In genomic region chr15:100033140-100033857, GRCh38 we compare ENCODE assay signal across 20 cellular contexts.
DNase-seq lines count a peak whose midpoint lies in the region; ATAC-seq, FAIRE-seq and TF ChIP-seq lines count a peak whose summit lies in the region.
"Had no signal": no experiment of that assay in that cellular context is flagged by ENCODE, and none has a peak within 500 bp of the region (broad histone marks: within the 10 kb centered on the region; RNA-seq: fewer than 3 reads in every experiment).

No MANE protein-coding gene starts in this region.

- DNase-seq in A549 (ENCODE audit: low read depth in 1 of 2, low spot score in 1 of 2) (no peak), PC-3 (peak; percentile 3), fibroblast of lung (ENCODE audit: low read depth in 2 of 2) (peak; percentile 61 to 84), myocyte (ENCODE audit: low read depth) (peak; percentile 93), Caco-2 (no peak), frontal cortex (ENCODE audit: low spot score in 2 of 2) (no peak)
- DNase-seq in T-helper 2 cell treated with Interferon-gamma antibody and Interleukin-4, amounts not matched to agents 5 μg/mL and 100 μg/mL, for 36 hours (ENCODE audit: low spot score): no peak
- DNase-seq in activated naive CD4-positive, alpha-beta T cell treated with Interleukin-2 at 50 U/mL for 16 hours: no peak
- DNase-seq: activated B cell treated with CpG ODN at 0.5 μM for 24 hours; activated CD8-positive, alpha-beta T cell treated with anti-CD3 and anti-CD28 coated beads, Interleukin-2, amount 10 ng/mL, durations not matched to agents 7 days and 5 days; activated naive CD4-positive, alpha-beta T cell treated with anti-CD3 and anti-CD28 coated beads, Interleukin-2, amount 50 U/mL, for 16 hours; activated T-cell treated with anti-CD3 and anti-CD28 coated beads, Interleukin-2, amount 50 U/mL, for 4 hours; CD4-positive, CD25-positive, alpha-beta regulatory T cell; dorsolateral prefrontal cortex; NCI-H2081 treated with DMSO at 0.1 percent for 48 hours; NCI-H526 treated with DMSO at 0.1 percent for 48 hours; stimulated activated naive CD8-positive, alpha-beta T cell treated with anti-CD3 and anti-CD28 coated beads, Interleukin-15, Interleukin-2, amounts not matched to agents 100 U/mL and 50 U/mL, for 24 hours had no signal

- TF ChIP-seq RAD21 in A549 (conservative IDR thresholded peaks at IDR 0.05 in 1 of 2, IDR thresholded peaks at IDR 0.05 in 1 of 2): no peak

- H4K20me1 ChIP-seq in PC-3 (ENCODE audit: low read length) (no peaks in the 10 kb centered on the region), fibroblast of lung (ENCODE audit: control insufficient read depth, extremely low read depth, insufficient read depth, low read length) (no peaks in the 10 kb centered on the region)

- no peaks in the 10 kb centered on the region for H3K27me3 ChIP-seq in PC-3 (ENCODE audit: low read length)
- H3K27me3 ChIP-seq in fibroblast of lung (ENCODE audit: control insufficient read depth, insufficient read depth, low read length): no peaks in the 10 kb centered on the region
- H3K27me3 ChIP-seq in Caco-2 (replicated peaks; ENCODE audit: control insufficient read depth, insufficient read depth, low read length): no peaks in the 10 kb centered on the region
- H3K27me3 ChIP-seq: dorsolateral prefrontal cortex, upper lobe of left lung had no signal

- H3K9me2 ChIP-seq in PC-3 (replicated peaks; ENCODE audit: low read length): no peaks in the 10 kb centered on the region

- H3K27ac Mint-ChIP-seq in Caco-2 (ENCODE audit: unreplicated experiment): no peak overlapping the region
- no peak overlapping the region for H3K27ac Mint-ChIP-seq in T-helper 2 cell treated with Interferon-gamma antibody and Interleukin-4, amounts not matched to agents 5 μg/mL and 100 μg/mL, for 36 hours
- H3K27ac Mint-ChIP-seq: activated B cell treated with CpG ODN at 0.5 μM for 24 hours; activated CD8-positive, alpha-beta T cell treated with anti-CD3 and anti-CD28 coated beads, Interleukin-2, amount 10 ng/mL, durations not matched to agents 7 days and 5 days; CD4-positive, CD25-positive, alpha-beta regulatory T cell had no signal

- no peak for ATAC-seq in A549
- no peak; the same call in 1 of the 2 replicates for ATAC-seq in PC-3
- ATAC-seq: activated CD8-positive, alpha-beta T cell treated with anti-CD3 and anti-CD28 coated beads, Interleukin-2, amount 10 ng/mL, durations not matched to agents 7 days and 5 days; activated T-cell treated with anti-CD3 and anti-CD28 coated beads, Interleukin-2, amount 50 U/mL, for 4 hours; stimulated activated naive CD8-positive, alpha-beta T cell treated with anti-CD3 and anti-CD28 coated beads, Interleukin-15, Interleukin-2, amounts not matched to agents 100 U/mL and 50 U/mL, for 24 hours had no signal

- H3K4me3 Mint-ChIP-seq in Caco-2 (ENCODE audit: unreplicated experiment): no peak overlapping the region
- no peak overlapping the region for H3K4me3 Mint-ChIP-seq in T-helper 2 cell treated with Interferon-gamma antibody and Interleukin-4, amounts not matched to agents 5 μg/mL and 100 μg/mL, for 36 hours
- H3K4me3 Mint-ChIP-seq: activated B cell treated with CpG ODN at 0.5 μM for 24 hours; activated CD8-positive, alpha-beta T cell treated with anti-CD3 and anti-CD28 coated beads, Interleukin-2, amount 10 ng/mL, durations not matched to agents 7 days and 5 days; activated T-cell treated with anti-CD3 and anti-CD28 coated beads, Interleukin-2, amount 50 U/mL, for 4 hours; CD4-positive, CD25-positive, alpha-beta regulatory T cell; neural crest cell had no signal

- H3K27ac ChIP-seq in A549 (no peak overlapping the region), PC-3 (ENCODE audit: low read length) (no peak overlapping the region), fibroblast of lung (ENCODE audit: insufficient read depth, low read length) (no peak overlapping the region)
- H3K27ac ChIP-seq: upper lobe of left lung had no signal

- no peak for TF ChIP-seq EP300 in A549 (IDR thresholded peaks at IDR 0.05)

- H3K9me3 Mint-ChIP-seq in Caco-2 (ENCODE audit: unreplicated experiment): peaks cover 11% of the 10 kb centered on the region
- peaks cover 7% of the 10 kb centered on the region for H3K9me3 Mint-ChIP-seq in T-helper 2 cell treated with Interferon-gamma antibody and Interleukin-4, amounts not matched to agents 5 μg/mL and 100 μg/mL, for 36 hours
- H3K9me3 Mint-ChIP-seq: neural crest cell had no signal

- CTCF ChIA-PET in A549 (lab: Yijun Ruan, JAX): interaction anchor here (0.6 to 1.7 kb wide), 4 partner anchors 10 to 1427 kb away, joined by 3 read pairs; no protein-coding TSS in a partner anchor
- CTCF ChIA-PET in PC-3 (lab: Charles Lee): no interaction called here
- CTCF ChIA-PET in Caco-2 (lab: Charles Lee): no interaction called here

- H3K9ac ChIP-seq in PC-3 (ENCODE audit: low read length) (no peak overlapping the region), fibroblast of lung (ENCODE audit: insufficient read depth, low read length) (no peak overlapping the region)

- 17% methylated on average over 5 of the region's 5 CpGs for WGBS in A549 (ENCODE audit: missing lambda C conversion rate)

- no peaks in the 10 kb centered on the region for H3K36me3 ChIP-seq in PC-3 (ENCODE audit: low read depth, low read length)
- H3K36me3 ChIP-seq in fibroblast of lung (ENCODE audit: control insufficient read depth, insufficient read depth, low read length): no peaks in the 10 kb centered on the region
- H3K36me3 ChIP-seq in Caco-2 (ENCODE audit: control insufficient read depth, insufficient read depth, low read length): no peaks in the 10 kb centered on the region
- H3K36me3 ChIP-seq: upper lobe of left lung had no signal

- H3K27me3 Mint-ChIP-seq in Caco-2 (ENCODE audit: insufficient read depth, unreplicated experiment): no peaks in the 10 kb centered on the region
- H3K27me3 Mint-ChIP-seq in T-helper 2 cell treated with Interferon-gamma antibody and Interleukin-4, amounts not matched to agents 5 μg/mL and 100 μg/mL, for 36 hours (ENCODE audit: low read depth): no peaks in the 10 kb centered on the region
- H3K27me3 Mint-ChIP-seq: CD4-positive, CD25-positive, alpha-beta regulatory T cell had no signal

- H2AFZ ChIP-seq in PC-3 (ENCODE audit: low read length) (no peak overlapping the region), fibroblast of lung (ENCODE audit: low read length) (no peak overlapping the region)

- FAIRE-seq in A549 (lab: Jason Lieb, UNC) (peak; percentile 46), frontal cortex (lab: Jason Lieb, UNC) (no peak)
- FAIRE-seq: H1 had no signal

- H3K4me1 Mint-ChIP-seq in Caco-2 (ENCODE audit: low read depth, unreplicated experiment): peaks cover 7% of the 10 kb centered on the region
- no peaks in the 10 kb centered on the region for H3K4me1 Mint-ChIP-seq in T-helper 2 cell treated with Interferon-gamma antibody and Interleukin-4, amounts not matched to agents 5 μg/mL and 100 μg/mL, for 36 hours (ENCODE audit: low read depth)
- H3K4me1 Mint-ChIP-seq: activated B cell treated with CpG ODN at 0.5 μM for 24 hours; CD4-positive, CD25-positive, alpha-beta regulatory T cell; neural crest cell had no signal

- H3K9me3 ChIP-seq in A549 (peaks cover 5% of the 10 kb centered on the region; the same call in 2 of the 3 replicates), PC-3 (ENCODE audit: low read length) (no peaks in the 10 kb centered on the region), fibroblast of lung (ENCODE audit: control insufficient read depth, insufficient read depth, low read depth, low read length) (no peaks in the 10 kb centered on the region), Caco-2 (no peaks in the 10 kb centered on the region)
- H3K9me3 ChIP-seq: upper lobe of left lung had no signal

- H3K36me3 Mint-ChIP-seq in Caco-2 (ENCODE audit: insufficient read depth, unreplicated experiment): no peaks in the 10 kb centered on the region
- no peaks in the 10 kb centered on the region for H3K36me3 Mint-ChIP-seq in T-helper 2 cell treated with Interferon-gamma antibody and Interleukin-4, amounts not matched to agents 5 μg/mL and 100 μg/mL, for 36 hours (ENCODE audit: low read depth)

- no peaks in the 10 kb centered on the region for H3F3A ChIP-seq in PC-3 (ENCODE audit: low read length, unreplicated experiment)

- no peak for TF ChIP-seq POLR2A in A549 (IDR thresholded peaks at IDR 0.05; ENCODE audit: low read length)

- POLR2A ChIA-PET in A549 (lab: Yijun Ruan, JAX) (no interaction called here), PC-3 (lab: Charles Lee; ENCODE audit: unreplicated experiment) (no interaction called here), Caco-2 (lab: Charles Lee) (no interaction called here)

- H3K4me2 ChIP-seq in A549: no peak overlapping the region
- H3K4me2 ChIP-seq in PC-3 (ENCODE audit: low read length): no peak overlapping the region
- no peak overlapping the region for H3K4me2 ChIP-seq in fibroblast of lung (ENCODE audit: extremely low read depth, insufficient read depth, low read length)

- H3K79me2 ChIP-seq in PC-3 (ENCODE audit: low read length) (no peaks in the 10 kb centered on the region), fibroblast of lung (ENCODE audit: control insufficient read depth, insufficient read depth, low read length) (no peaks in the 10 kb centered on the region)

- H3K4me1 ChIP-seq in A549 (no peaks in the 10 kb centered on the region), PC-3 (ENCODE audit: insufficient read depth, low read length) (peaks cover 10% of the 10 kb centered on the region; the same call in 1 of the 2 replicates), fibroblast of lung (ENCODE audit: control insufficient read depth, extremely low read depth, insufficient read depth, low read length) (no peaks in the 10 kb centered on the region), Caco-2 (no peaks in the 10 kb centered on the region)

- H3K4me3 ChIP-seq in A549 (no peak overlapping the region), PC-3 (ENCODE audit: low read length) (no peak overlapping the region), fibroblast of lung (replicated peaks in 1 of 4; ENCODE audit: control extremely low read depth in 1 of 4, insufficient read depth in 1 of 4, low read depth in 3 of 4, low read length in 4 of 4) (no peak overlapping the region), Caco-2 (ENCODE audit: low read depth, low read length) (no peak overlapping the region)
- H3K4me3 ChIP-seq: dorsolateral prefrontal cortex, upper lobe of left lung had no signal

- TF ChIP-seq CTCF in A549 (IDR thresholded peaks at IDR 0.05) (no peak), PC-3 (conservative IDR thresholded peaks at IDR 0.05; ENCODE audit: low read depth, low read length) (no peak), fibroblast of lung (conservative IDR thresholded peaks at IDR 0.05 in 1 of 2, IDR thresholded peaks at IDR 0.05 in 1 of 2; ENCODE audit: low read depth in 1 of 2, low read length in 2 of 2) (no peak), Caco-2 (IDR thresholded peaks at IDR 0.05; ENCODE audit: insufficient read depth in 1 of 2, low read depth in 1 of 2, low read length in 1 of 2, severe bottlenecking in 1 of 2, unreplicated experiment in 1 of 2) (no peak)

- intact Hi-C loops in PC-3 (cut with micrococcal nuclease): no loop called here
- intact Hi-C loops in Caco-2 (cut with micrococcal nuclease; ENCODE audit: unreplicated experiment): no loop called here

- BruUV-seq in PC-3 (replicated peaks; lab: Mats Ljungman, UMichigan) (no TSS peak), Caco-2 (replicated peaks; lab: Mats Ljungman, UMichigan) (no TSS peak)

Comparison
In these comparisons a context has a peak if more than half of its experiments do, and no peak if none do; other contexts are left out.
1. DNase-seq: peak in PC-3 (single experiment), fibroblast of lung (2 of 2) and myocyte (single experiment); none in A549 (0 of 2), Caco-2 (0 of 2), T-helper 2 cell treated with Interferon-gamma antibody and Interleukin-4, amounts not matched to agents 5 μg/mL and 100 μg/mL, for 36 hours (single experiment), frontal cortex (0 of 2) and activated naive CD4-positive, alpha-beta T cell treated with Interleukin-2 at 50 U/mL for 16 hours (single experiment).